3 cellular contexts compared by ENCODE assay signal in the genomic region with DNA sequence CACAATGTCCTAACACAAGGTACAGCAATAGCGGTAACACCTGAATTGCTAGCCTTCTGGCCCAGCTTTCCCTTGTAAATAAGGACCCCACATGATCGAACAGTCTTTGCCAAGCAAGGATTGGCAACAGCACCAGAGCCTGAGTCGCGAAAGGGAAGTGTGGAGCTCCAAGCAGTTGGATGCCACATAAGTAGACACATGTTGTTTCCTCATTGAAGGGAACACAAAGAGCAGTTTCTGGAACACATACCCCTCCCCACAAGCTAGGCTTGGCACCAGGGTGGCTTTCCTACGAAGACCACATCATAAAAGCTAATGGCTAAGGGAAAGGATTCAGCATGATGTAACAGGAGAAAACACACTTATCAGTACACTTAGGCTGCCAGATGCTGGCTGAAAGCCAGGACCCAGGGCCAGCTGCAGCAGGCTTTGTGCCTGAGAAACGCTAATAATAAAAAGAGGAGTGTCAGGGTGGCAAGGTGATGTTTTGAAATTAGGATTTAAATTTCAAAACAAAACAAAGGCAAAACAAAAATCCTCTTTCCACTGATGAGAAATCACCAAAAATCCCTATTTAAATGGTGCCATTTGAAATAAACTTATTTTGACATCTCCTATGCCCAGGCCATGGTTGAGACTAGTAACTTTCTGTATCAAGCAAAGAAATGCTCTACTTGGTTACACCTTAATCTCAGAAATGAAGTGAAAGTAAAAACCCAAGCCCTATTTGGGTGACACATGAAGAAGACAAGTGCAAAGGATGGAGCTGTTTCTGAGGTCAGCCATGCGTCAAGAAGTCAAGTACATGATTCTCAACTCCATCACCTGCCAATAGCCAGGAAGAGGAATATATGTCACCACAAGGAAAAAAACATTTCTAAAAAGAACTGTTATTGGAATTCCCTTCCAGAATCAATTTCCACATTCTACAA.
TF ChIP-seq lines count a peak whose summit lies in the region.

No MANE protein-coding gene starts in this region.

TF ChIP-seq in HEK293T, 16 proteins besides CTCF, POLR2A, EP300 and RAD21:
- TF ChIP-seq HDGF (IDR thresholded peaks at IDR 0.05; ENCODE audit: borderline replicate concordance), result no peak
- TF ChIP-seq ELF4 (IDR thresholded peaks at IDR 0.05), result no peak
- TF ChIP-seq L3MBTL2 (conservative IDR thresholded peaks at IDR 0.05), result no peak
- no peak for TF ChIP-seq BHLHE40 (IDR thresholded peaks at IDR 0.05; ENCODE audit: borderline replicate concordance)
- TF ChIP-seq LEF1 (IDR thresholded peaks at IDR 0.05; ENCODE audit: borderline replicate concordance), result no peak

TF ChIP-seq in GM12878, 131 proteins besides CTCF, POLR2A, EP300 and RAD21:
- TF ChIP-seq RBBP5 (conservative IDR thresholded peaks at IDR 0.05), result no peak
- peak; percentile 68; the same call in 1 of the 2 replicates for TF ChIP-seq PAX5 (IDR thresholded peaks at IDR 0.05; ENCODE audit: borderline replicate concordance, low read depth, low read length)
- no peak for TF ChIP-seq POLR2AphosphoS2 (IDR thresholded peaks at IDR 0.05; ENCODE audit: low read depth, low read length)
- no peak for TF ChIP-seq USF1 (IDR thresholded peaks at IDR 0.05; ENCODE audit: borderline replicate concordance, extremely low read length, insufficient read depth, low read depth, low read length)
- no peak for TF ChIP-seq MTA3 (IDR thresholded peaks at IDR 0.05; ENCODE audit: borderline replicate concordance, low read length)
- peak; percentile 45; the same call in 1 of the 2 replicates for TF ChIP-seq CREB1 (IDR thresholded peaks at IDR 0.05; ENCODE audit: low read depth)

TF ChIP-seq in GM23338, 12 proteins besides CTCF, POLR2A, EP300 and RAD21:
- TF ChIP-seq POLR2AphosphoS5 (IDR thresholded peaks at IDR 0.05; ENCODE audit: low read depth) (no peak), ZNF462 (CRISPR knock-in tag; IDR thresholded peaks at IDR 0.05) (no peak)
